Comparison of ENCODE assay signal across 1 cellular context in genomic region chr5:1545798-1546355, GRCh38.
TF ChIP-seq lines count a peak whose summit lies in the region.

No MANE protein-coding gene starts in this region.

TF ChIP-seq in GM23338, 12 proteins besides CTCF, POLR2A, EP300 and RAD21 (continued from another document):
- no peak for TF ChIP-seq ZNF331 (CRISPR knock-in tag; IDR thresholded peaks at IDR 0.05; ENCODE audit: low read depth)
- no peak for TF ChIP-seq ETS1 (IDR thresholded peaks at IDR 0.05)
- TF ChIP-seq EZH2 (IDR thresholded peaks at IDR 0.05; ENCODE audit: low read depth, unreplicated experiment), result no peak
- no peak for TF ChIP-seq ZNF462 (CRISPR knock-in tag; IDR thresholded peaks at IDR 0.05)
- TF ChIP-seq NANOG (IDR thresholded peaks at IDR 0.05; ENCODE audit: borderline replicate concordance), result no peak
- TF ChIP-seq EZH2phosphoT487 (IDR thresholded peaks at IDR 0.05; ENCODE audit: unreplicated experiment), result no peak
- no peak for TF ChIP-seq POLR2AphosphoS5 (IDR thresholded peaks at IDR 0.05; ENCODE audit: low read depth)
